8 cellular contexts compared by ENCODE assay signal in the genomic region with DNA sequence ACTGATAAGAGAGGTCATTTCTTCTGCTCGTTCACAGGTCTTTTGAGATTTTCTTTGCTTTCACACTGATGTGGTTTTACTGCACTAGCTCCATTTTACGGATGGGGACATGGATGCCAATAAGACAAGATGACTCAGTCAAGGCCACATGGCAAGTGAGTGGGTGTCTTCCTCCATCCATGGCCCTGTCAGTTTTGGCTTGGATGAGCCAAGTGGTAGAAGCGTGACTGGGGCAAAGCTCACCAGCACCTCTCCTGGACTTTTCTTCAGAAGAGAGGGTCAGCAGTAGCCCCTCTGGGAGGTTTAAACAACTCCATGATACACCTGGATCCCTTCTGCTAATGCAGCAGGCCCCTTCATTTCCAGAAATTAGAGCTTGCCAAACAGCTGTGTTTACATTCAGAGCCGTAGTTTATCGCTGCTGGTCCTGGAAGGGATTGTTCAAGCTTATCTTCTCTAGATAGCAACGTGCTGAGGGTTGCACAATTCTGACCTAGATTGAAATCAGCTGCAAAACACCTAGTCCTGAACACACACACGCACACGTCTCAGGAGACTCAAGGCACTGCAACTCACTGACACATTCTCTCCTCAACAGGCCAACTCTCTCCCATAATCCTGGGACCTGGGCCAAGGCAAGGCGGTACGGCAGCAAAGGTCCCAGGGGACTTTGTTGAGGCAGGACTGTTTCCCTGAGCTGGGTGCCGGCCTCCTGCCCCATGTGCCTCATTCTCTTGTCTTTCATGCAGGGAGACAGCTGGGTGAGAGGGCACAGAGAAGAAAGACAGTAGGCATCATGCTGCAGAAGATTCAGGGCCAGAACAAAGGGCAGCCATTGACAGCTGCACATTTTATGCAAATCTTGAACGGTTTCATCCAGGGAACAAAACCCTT. TPM values are rescaled to one million over a fixed set of nuclear protein-coding genes. Genes with fewer than 3 reads are reported as not detected.
DNase-seq lines count a peak whose midpoint lies in the region; ATAC-seq, FAIRE-seq and TF ChIP-seq lines count a peak whose summit lies in the region.

No MANE protein-coding gene starts in this region.

- no TSS peak for BruUV-seq in endothelial cell of umbilical vein (replicated peaks; lab: Mats Ljungman, UMichigan)

- no peaks in the 10 kb centered on the region for H3K9me1 ChIP-seq in endothelial cell of umbilical vein (replicated peaks; ENCODE audit: control insufficient read depth, extremely low read depth, insufficient read depth, low read length)

- intact Hi-C loops in endothelial cell of umbilical vein (cut with micrococcal nuclease): no loop called here

- ATAC-seq in HG03060 (IDR thresholded peaks at IDR 0.05; ENCODE audit: low read depth, unreplicated experiment) (peak; percentile 50), HG02970 (IDR thresholded peaks at IDR 0.05; ENCODE audit: low FRiP score, unreplicated experiment) (no peak), GM18867 (IDR thresholded peaks at IDR 0.05; ENCODE audit: unreplicated experiment) (no peak)

- no peaks in the 10 kb centered on the region for H3K9me2 ChIP-seq in DOHH2 (replicated peaks; ENCODE audit: control insufficient read depth, low read length)

- peak overlapping the region; percentile 46 for H3K4me3 ChIP-seq in DOHH2 (ENCODE audit: low read length)
- H3K4me3 ChIP-seq in OCI-LY3 (ENCODE audit: low read length): no peak overlapping the region
- no peak overlapping the region for H3K4me3 ChIP-seq in endothelial cell of umbilical vein (replicated peaks in 1 of 3; ENCODE audit: insufficient read depth in 1 of 3, low read depth in 1 of 3, low read length in 3 of 3)

- TF ChIP-seq CTCF in DOHH2 (IDR thresholded peaks at IDR 0.05; ENCODE audit: low read depth, low read length, poor library complexity, severe bottlenecking) (no peak), OCI-LY3 (IDR thresholded peaks at IDR 0.05; ENCODE audit: low read depth, low read length) (no peak), endothelial cell of umbilical vein (IDR thresholded peaks at IDR 0.05; ENCODE audit: extremely low read depth in 1 of 2, insufficient read depth in 1 of 2, low read depth in 1 of 2, low read length in 2 of 2) (no peak)

- H3F3A ChIP-seq in DOHH2 (ENCODE audit: control insufficient read depth, insufficient read depth): peaks cover 31% of the 10 kb centered on the region

- peak overlapping the region; percentile 93 for H3K27ac ChIP-seq in DOHH2 (ENCODE audit: low read depth, low read length)
- H3K27ac ChIP-seq in OCI-LY3 (ENCODE audit: low read length): no peak overlapping the region
- H3K27ac ChIP-seq in endothelial cell of umbilical vein (ENCODE audit: insufficient read depth, low read depth, low read length): no peak overlapping the region

- H3K9ac ChIP-seq in OCI-LY3 (ENCODE audit: low read length) (no peak overlapping the region), endothelial cell of umbilical vein (replicated peaks; ENCODE audit: extremely low read depth, insufficient read depth, low read length) (no peak overlapping the region)

- H3K27me3 ChIP-seq in DOHH2 (ENCODE audit: control insufficient read depth, low read length): no peaks in the 10 kb centered on the region
- H3K27me3 ChIP-seq in OCI-LY3 (ENCODE audit: low read depth, low read length): no peaks in the 10 kb centered on the region
- H3K27me3 ChIP-seq in endothelial cell of umbilical vein (ENCODE audit: control insufficient read depth in 2 of 2, insufficient read depth in 2 of 2, low read length in 2 of 2): peaks cover 0 to 5% of the 10 kb centered on the region in 2 experiments

- no peaks in the 10 kb centered on the region for H4K20me1 ChIP-seq in DOHH2 (ENCODE audit: control insufficient read depth, insufficient read depth, low read depth, low read length)
- H4K20me1 ChIP-seq in OCI-LY3 (ENCODE audit: insufficient read depth, low read length): no peaks in the 10 kb centered on the region
- H4K20me1 ChIP-seq in endothelial cell of umbilical vein (replicated peaks; ENCODE audit: control insufficient read depth, extremely low read depth, insufficient read depth, low read length): no peaks in the 10 kb centered on the region

- H3K36me3 ChIP-seq in DOHH2 (ENCODE audit: control insufficient read depth, low read length) (no peaks in the 10 kb centered on the region; the same call in 1 of the 2 replicates), OCI-LY3 (replicated peaks; ENCODE audit: low read depth, low read length) (no peaks in the 10 kb centered on the region), endothelial cell of umbilical vein (ENCODE audit: control insufficient read depth in 2 of 2, extremely low read depth in 1 of 2, insufficient read depth in 2 of 2, low read length in 2 of 2) (no peaks in the 10 kb centered on the region)

- H3K79me2 ChIP-seq in DOHH2 (ENCODE audit: control insufficient read depth, low read length): no peaks in the 10 kb centered on the region
- H3K79me2 ChIP-seq in OCI-LY3 (ENCODE audit: low read length): no peaks in the 10 kb centered on the region
- no peaks in the 10 kb centered on the region for H3K79me2 ChIP-seq in endothelial cell of umbilical vein (ENCODE audit: control insufficient read depth, insufficient read depth, low read length)

- dilution Hi-C loops in endothelial cell of umbilical vein (cut with MboI; ENCODE audit: extremely low pct_ligation_motif_present, low sequenced_read_pairs): no loop called here

- POLR2A ChIA-PET in endothelial cell of umbilical vein (lab: Charles Lee): no interaction called here

- TF ChIP-seq POLR2A in endothelial cell of umbilical vein (IDR thresholded peaks at IDR 0.05; ENCODE audit: low read depth, low read length): no peak

- H2AFZ ChIP-seq in OCI-LY3 (ENCODE audit: low read depth, low read length) (peak overlapping the region; percentile 54; the same call in 1 of the 2 replicates), endothelial cell of umbilical vein (ENCODE audit: low read depth, low read length) (no peak overlapping the region)

- H3K4me1 ChIP-seq in DOHH2 (ENCODE audit: control insufficient read depth, low read length) (peaks cover 83% of the 10 kb centered on the region), OCI-LY3 (ENCODE audit: low read length) (peaks cover 60% of the 10 kb centered on the region), endothelial cell of umbilical vein (ENCODE audit: control insufficient read depth, extremely low read depth, insufficient read depth, low read length) (no peaks in the 10 kb centered on the region)

- no peak for FAIRE-seq in endothelial cell of umbilical vein (lab: Jason Lieb, UNC)

- CTCF ChIA-PET in endothelial cell of umbilical vein (lab: Charles Lee): interaction anchor here (0.7 to 1.0 kb wide), 3 partner anchors 12 to 547 kb away, joined by 3 read pairs; partner anchors contain the start of gene PDCD4

- H3K4me2 ChIP-seq in DOHH2 (ENCODE audit: low read length) (peak overlapping the region; percentile 82), OCI-LY3 (ENCODE audit: low read length) (peak overlapping the region; percentile 14; the same call in 1 of the 2 replicates), endothelial cell of umbilical vein (ENCODE audit: insufficient read depth, low read length) (no peak overlapping the region)

- DNase-seq in endothelial cell of umbilical vein (ENCODE audit: low read depth, low spot score) (peak; percentile 14), pons (ENCODE audit: low spot score) (peak; percentile 80), epidermal melanocyte (ENCODE audit: insufficient read length, low spot score) (no peak)

- H3K9me3 ChIP-seq in DOHH2 (ENCODE audit: control insufficient read depth, insufficient read depth, low read length): no peaks in the 10 kb centered on the region; the same call in 1 of the 2 replicates
- H3K9me3 ChIP-seq in OCI-LY3 (ENCODE audit: insufficient read depth, low read length): no peaks in the 10 kb centered on the region
- no peaks in the 10 kb centered on the region for H3K9me3 ChIP-seq in endothelial cell of umbilical vein (replicated peaks; ENCODE audit: control insufficient read depth, insufficient read depth, low read length)

TF ChIP-seq in endothelial cell of umbilical vein, 7 proteins besides CTCF, POLR2A, EP300 and RAD21:
- TF ChIP-seq EZH2 (IDR thresholded peaks at IDR 0.05; ENCODE audit: borderline replicate concordance, low read depth, low read length, severe bottlenecking) (no peak), MYC (IDR thresholded peaks at IDR 0.05; ENCODE audit: low read depth, low read length) (no peak), JUN (IDR thresholded peaks at IDR 0.05; ENCODE audit: borderline replicate concordance, insufficient read depth, insufficient read length, low read depth) (no peak), FOS (IDR thresholded peaks at IDR 0.05; ENCODE audit: borderline replicate concordance, insufficient read depth, low read length) (no peak), MAX (IDR thresholded peaks at IDR 0.05; ENCODE audit: insufficient read depth, insufficient read length) (no peak), POLR2AphosphoS5 (IDR thresholded peaks at IDR 0.05; ENCODE audit: insufficient read depth, low read depth, low read length) (no peak)

RNA-seq across cellular contexts. Expression of gene PDCD4, which starts 14.2 kb away (rescaled TPM):
- 46.1 and 47.9 TPM in 2 replicates for total RNA-seq in endothelial cell of umbilical vein
- 8.0 and 14.4 TPM in 2 replicates for polyA plus RNA-seq in endothelial cell of umbilical vein
- 22.5 and 25.6 TPM in 2 replicates for polyA plus RNA-seq in endothelial cell of umbilical vein (2011; cell fraction: cytosol; rRNA removed)
- 24.6 and 37.0 TPM in 2 replicates for polyA plus RNA-seq in endothelial cell of umbilical vein (2011; cell fraction: nucleus; rRNA removed)
- 90.2 and 102 TPM in 2 replicates for polyA plus RNA-seq in endothelial cell of umbilical vein (2012)
- 18.2 and 20.4 TPM in 2 replicates for polyA minus RNA-seq in endothelial cell of umbilical vein
- polyA minus RNA-seq in endothelial cell of umbilical vein (2011; cell fraction: cytosol; rRNA and poly(A)+ RNA removed): 38.9 TPM
- polyA minus RNA-seq in endothelial cell of umbilical vein (2011; cell fraction: nucleus; rRNA and poly(A)+ RNA removed): 34.4 and 40.4 TPM in 2 replicates
